Comparison of ENCODE assay signal across 1 cellular context in genomic region chr19:1123885-1124677, GRCh38.
TF ChIP-seq lines count a peak whose summit lies in the region.

No MANE protein-coding gene starts in this region.

TF ChIP-seq in HCT116, 20 proteins besides CTCF, POLR2A, EP300 and RAD21 (continued from another document):
- TF ChIP-seq REST (IDR thresholded peaks at IDR 0.05; ENCODE audit: low read depth) (no peak), EGR1 (IDR thresholded peaks at IDR 0.05; ENCODE audit: low read depth) (no peak), ATF3 (IDR thresholded peaks at IDR 0.05) (no peak)
